In the genomic region with DNA sequence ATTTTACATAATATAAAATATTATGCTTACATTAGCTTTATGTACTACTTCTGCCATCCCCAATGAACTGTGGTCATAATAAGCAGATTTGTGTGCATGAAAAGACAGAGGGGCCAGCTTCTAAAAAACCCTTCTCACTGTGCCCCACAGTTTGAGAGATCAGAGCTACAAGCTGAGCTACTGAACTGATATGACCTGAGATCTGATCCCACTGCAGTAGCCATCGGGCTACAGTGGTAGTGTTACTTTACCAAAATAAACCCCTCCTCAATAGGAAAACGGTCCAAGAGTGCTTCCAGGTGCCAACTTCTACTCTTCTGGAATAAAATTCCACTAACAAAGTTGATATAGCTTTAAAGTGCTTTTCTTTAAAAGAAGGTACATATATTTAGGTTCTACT, we compare ENCODE assay signal across 23 cellular contexts.
"Had no signal": no experiment of that assay in that cellular context is flagged by ENCODE, and none has a peak within 500 bp of the region (broad histone marks: within the 10 kb centered on the region; RNA-seq: fewer than 3 reads in every experiment).

No MANE protein-coding gene starts in this region.

- H3K27ac ChIP-seq: colonic mucosa, epithelial cell of prostate, hepatocyte, parathyroid adenoma, sigmoid colon, tibial nerve had no signal

- H3K4me1 ChIP-seq: colonic mucosa, sigmoid colon had no signal

- H3K4me3 ChIP-seq: colonic mucosa, hepatocyte, sigmoid colon, spleen, tibial nerve had no signal

- H3K9me3 Mint-ChIP-seq: activated CD4-positive, alpha-beta memory T cell treated with anti-CD3 and anti-CD28 coated beads, Interleukin-2, amount 10 ng/mL, durations not matched to agents 7 days and 5 days; endodermal cell; stimulated activated naive B cell treated with anti-CD40 and anti-IgM and Interleukin-4, amounts not matched to agents 10 μg/mL and 1 μg/mL and 100 μg/mL, for 72 hours; T-helper 2 cell treated with Interferon-gamma antibody and Interleukin-4, amounts not matched to agents 5 μg/mL and 100 μg/mL, for 36 hours had no signal

- H3K4me3 Mint-ChIP-seq: activated CD4-positive, alpha-beta memory T cell treated with anti-CD3 and anti-CD28 coated beads, Interleukin-2, amount 10 ng/mL, durations not matched to agents 7 days and 5 days; endodermal cell; stimulated activated naive B cell treated with anti-CD40 and anti-IgM and Interleukin-4, amounts not matched to agents 10 μg/mL and 1 μg/mL and 100 μg/mL, for 72 hours; T-helper 2 cell treated with Interferon-gamma antibody and Interleukin-4, amounts not matched to agents 5 μg/mL and 100 μg/mL, for 36 hours had no signal

- ATAC-seq: left cardiac atrium; natural killer cell treated with Interleukin-12 subunit alpha and Interleukin-12 subunit beta and Interleukin-15 and Interleukin-18, amount 100 ng/mL, for 72 hours; stimulated activated naive B cell treated with anti-CD40 and anti-IgM and Interleukin-4, amounts not matched to agents 10 μg/mL and 1 μg/mL and 100 μg/mL, for 72 hours had no signal

- H3K9me3 ChIP-seq: colonic mucosa, sigmoid colon, spleen, tibial nerve had no signal

- H3K9ac ChIP-seq: parathyroid adenoma had no signal

- H3K27ac Mint-ChIP-seq: activated CD4-positive, alpha-beta memory T cell treated with anti-CD3 and anti-CD28 coated beads, Interleukin-2, amount 10 ng/mL, durations not matched to agents 7 days and 5 days; endodermal cell; T-helper 2 cell treated with Interferon-gamma antibody and Interleukin-4, amounts not matched to agents 5 μg/mL and 100 μg/mL, for 36 hours had no signal

- H3K27me3 ChIP-seq: colonic mucosa, hepatocyte, sigmoid colon, spleen, tibial nerve had no signal

- DNase-seq: activated CD4-positive, alpha-beta memory T cell treated with anti-CD3 and anti-CD28 coated beads, Interleukin-2, amount 10 ng/mL, durations not matched to agents 7 days and 5 days; activated CD4-positive, alpha-beta T cell treated with anti-CD3 and anti-CD28 coated beads for 48 hours; activated CD4-positive, CD25-positive, alpha-beta regulatory T cell; activated CD8-positive, alpha-beta memory T cell treated with anti-CD3 and anti-CD28 coated beads, Interleukin-2, amount 50 U/mL, for 48 hours; activated effector memory CD4-positive, alpha-beta T cell treated with Interleukin-2 at 50 U/mL for 16 hours; activated naive CD4-positive, alpha-beta T cell treated with anti-CD3 and anti-CD28 coated beads, Interleukin-2, amount 50 U/mL, for 16 hours; activated T-cell treated with anti-CD3 and anti-CD28 coated beads, Interleukin-2, amount 50 U/mL, for 48 hours; amygdala; colonic mucosa; endodermal cell; foreskin fibroblast; left cardiac atrium; sigmoid colon; spleen; stimulated activated CD4-positive, alpha-beta T cell treated with anti-CD3 and anti-CD28 coated beads, Interleukin-4, amount 100 ng/mL, for 4 hours; stimulated activated naive B cell treated with anti-CD40 and anti-IgM and Interleukin-4, amounts not matched to agents 10 μg/mL and 1 μg/mL and 100 μg/mL, for 72 hours; substantia nigra had no signal

- H3K27me3 Mint-ChIP-seq: activated CD4-positive, alpha-beta memory T cell treated with anti-CD3 and anti-CD28 coated beads, Interleukin-2, amount 10 ng/mL, durations not matched to agents 7 days and 5 days; natural killer cell treated with Interleukin-12 subunit alpha and Interleukin-12 subunit beta and Interleukin-15 and Interleukin-18, amount 100 ng/mL, for 72 hours; stimulated activated naive B cell treated with anti-CD40 and anti-IgM and Interleukin-4, amounts not matched to agents 10 μg/mL and 1 μg/mL and 100 μg/mL, for 72 hours had no signal

- H3K36me3 ChIP-seq: colonic mucosa, sigmoid colon, spleen, tibial nerve had no signal

- H3K36me3 Mint-ChIP-seq: natural killer cell treated with Interleukin-12 subunit alpha and Interleukin-12 subunit beta and Interleukin-15 and Interleukin-18, amount 100 ng/mL, for 72 hours had no signal
